Comparison of ENCODE assay signal across 8 cellular contexts in the genomic region with DNA sequence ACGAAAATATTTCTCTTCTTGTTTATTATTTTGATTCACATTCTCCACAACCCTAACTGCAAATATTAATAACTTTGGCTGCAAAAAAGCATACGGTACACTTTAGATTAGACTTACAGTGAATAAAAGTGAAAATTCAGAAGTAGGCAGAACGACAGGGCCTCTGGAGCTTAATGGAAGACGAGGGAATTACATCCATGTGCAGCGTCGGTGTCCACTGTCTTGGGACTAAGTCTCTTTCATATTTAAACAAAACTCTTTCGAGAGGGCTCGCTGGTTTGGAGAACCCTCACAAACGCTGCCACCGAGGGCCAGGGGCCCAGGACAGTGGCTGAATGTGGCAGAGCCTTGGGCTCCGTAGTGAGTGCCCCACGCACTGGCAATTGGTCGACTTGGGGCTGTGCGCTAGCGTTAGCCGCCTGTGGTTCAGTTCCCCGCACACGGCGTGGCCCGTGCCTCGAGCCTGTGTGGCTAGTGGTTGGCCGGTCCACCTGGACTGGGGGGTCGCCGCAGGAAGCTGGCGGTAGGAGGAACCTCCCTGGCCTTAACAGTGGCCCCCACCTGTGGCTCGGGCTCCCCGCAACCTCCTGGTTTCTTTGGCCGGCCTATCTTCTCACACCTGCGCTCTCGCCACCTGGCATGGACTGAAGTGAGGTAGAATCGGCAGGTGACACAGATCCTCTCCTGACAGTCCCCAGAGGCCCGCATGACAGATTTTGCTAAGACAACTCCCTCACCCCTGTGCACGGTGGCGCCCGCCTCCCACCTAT. TPM values are rescaled to one million over a fixed set of nuclear protein-coding genes. Genes with fewer than 3 reads are reported as not detected.
A peak's percentile ranks its signal among the peaks of the same experiment; 100 is the strongest.
DNase-seq lines count a peak whose midpoint lies in the region; ATAC-seq, FAIRE-seq and TF ChIP-seq lines count a peak whose summit lies in the region.

No MANE protein-coding gene starts in this region.

- no peaks in the 10 kb centered on the region for H3K9me2 ChIP-seq in PC-9 (ENCODE audit: insufficient read depth)

- no peaks in the 10 kb centered on the region for H3K9me3 ChIP-seq in left ventricle myocardium inferior (replicated peaks)
- H3K9me3 ChIP-seq in heart left ventricle = no peaks in the 10 kb centered on the region
- no peaks in the 10 kb centered on the region for H3K9me3 ChIP-seq in PC-9 (ENCODE audit: insufficient read depth, low read depth)
- no peaks in the 10 kb centered on the region for H3K9me3 ChIP-seq in keratinocyte (ENCODE audit: control insufficient read depth, low read depth, low read length)
- H3K9me3 ChIP-seq in transverse colon = no peaks in the 10 kb centered on the region

- H3K4me1 ChIP-seq in left ventricle myocardium inferior (peaks cover 79% of the 10 kb centered on the region), heart left ventricle (peaks cover 0 to 69% (median 43%) of the 10 kb centered on the region in 12 donors), PC-9 (replicated peaks; ENCODE audit: insufficient read depth) (no peaks in the 10 kb centered on the region), keratinocyte (ENCODE audit: control insufficient read depth, extremely low read depth, insufficient read depth, low read length) (peaks cover 15% of the 10 kb centered on the region), transverse colon (peaks cover 28 to 68% (median 55%) of the 10 kb centered on the region in 4 donors)

- in situ Hi-C loops in transverse colon (cut with MboI; ENCODE audit: low pct_ligation_motif_present in 1 of 4, low pct_unique_long_range_greater_than_20kb in 1 of 4, low sequenced_read_pairs in 3 of 4) = loop anchor here in 2 of 4 donors (25.0 kb wide), 2 partner anchors 276 to 501 kb away; partner anchors contain the start of gene SLC25A21 (in 1 of the 2)

- H3K4me3 ChIP-seq in left ventricle myocardium inferior (peak overlapping the region; percentile 57), heart left ventricle (peak overlapping the region in 4 of 12 donors; percentile 26 to 38 (median 36)), PC-9 (peak overlapping the region; percentile 85), keratinocyte (ENCODE audit: control insufficient read depth in 2 of 3, extremely low read depth in 1 of 3, insufficient read depth in 2 of 3, low read depth in 1 of 3, low read length in 3 of 3) (peak overlapping the region in 1 of 3 experiments; percentile 63), transverse colon (peak overlapping the region in 3 of 4 donors; percentile 29 to 54 (median 31))

- CTCF ChIA-PET in PC-9 (lab: Charles Lee) = interaction anchor here (0.9 to 1.0 kb wide), 2 partner anchors 13 to 281 kb away, joined by 3 to 6 read pairs; no protein-coding TSS in a partner anchor

- 4 to 9% (median 7%) methylated on average over 35 of the region's 35 CpGs for WGBS in heart left ventricle, 4 donors
- WGBS in transverse colon (ENCODE audit: low coverage in 1 of 2), 2 donors = 11 to 19% methylated on average over 7 to 35 of the region's 35 CpGs

- no peak overlapping the region for H3K9ac ChIP-seq in keratinocyte (ENCODE audit: control insufficient read depth, extremely low read depth, insufficient read depth, low read length)

- dilution Hi-C loops in keratinocyte (cut with MboI; ENCODE audit: extremely low pct_ligation_motif_present, low sequenced_read_pairs) = no loop called here

- H4K20me1 ChIP-seq in PC-9 (ENCODE audit: insufficient read depth) = no peaks in the 10 kb centered on the region
- H4K20me1 ChIP-seq in keratinocyte (ENCODE audit: control insufficient read depth, extremely low read depth, insufficient read depth, low read length) = no peaks in the 10 kb centered on the region

- no peak for TF ChIP-seq EP300 in transverse colon (IDR thresholded peaks at IDR 0.05; ENCODE audit: low read depth)

- H3K36me3 ChIP-seq in left ventricle myocardium inferior (no peaks in the 10 kb centered on the region), heart left ventricle (no peaks in the 10 kb centered on the region), PC-9 (ENCODE audit: low read depth) (no peaks in the 10 kb centered on the region), keratinocyte (ENCODE audit: control insufficient read depth in 2 of 2, extremely low read depth in 1 of 2, insufficient read depth in 2 of 2, low read length in 2 of 2) (peaks cover 0 to 1% of the 10 kb centered on the region in 2 experiments), transverse colon (no peaks in the 10 kb centered on the region)

- intact Hi-C loops in left ventricle myocardium inferior (cut with micrococcal nuclease) = no loop called here
- intact Hi-C loops in heart left ventricle (cut with DNase I) = loop anchor here in 2 of 10 donors (10.0 kb wide), 1 partner anchor 934 kb away; the partner anchor contains the start of genes FOXA1 (in 2 of the 2) and TTC6 (in 2 of the 2)
- intact Hi-C loops in PC-9 (cut with micrococcal nuclease; ENCODE audit: unreplicated experiment) = loop anchor here (2.0 to 5.0 kb wide), 3 partner anchors 106 to 456 kb away; no protein-coding TSS in a partner anchor
- intact Hi-C loops in transverse colon (cut with DNase I; ENCODE audit: low total_unique reads) = no loop called here

- ATAC-seq in heart left ventricle = no peak
- no peak for ATAC-seq in GM18519 (IDR thresholded peaks at IDR 0.05; ENCODE audit: low FRiP score, unreplicated experiment)
- no peak for ATAC-seq in GM19023 (IDR thresholded peaks at IDR 0.05; ENCODE audit: unreplicated experiment)

- no peaks in the 10 kb centered on the region for H3K9me1 ChIP-seq in keratinocyte (ENCODE audit: control insufficient read depth, extremely low read depth, insufficient read depth, low read length)

- POLR2A ChIA-PET in PC-9 (lab: Charles Lee; ENCODE audit: unreplicated experiment) = interaction anchor here (0.5 to 0.9 kb wide), 2 partner anchors 273 to 462 kb away, joined by 3 read pairs; no protein-coding TSS in a partner anchor

- no peak for FAIRE-seq in keratinocyte (lab: Jason Lieb, UNC)

- DNase-seq in left ventricle myocardium inferior = no peak
- no peak for DNase-seq in heart left ventricle
- DNase-seq in PC-9 = no peak
- DNase-seq in keratinocyte (ENCODE audit: low read depth, low spot score) = no peak
- no peak for DNase-seq in transverse colon
- DNase-seq in effector CD8-positive, alpha-beta T cell (lab: John Stamatoyannopoulos, UW) = no peak

- TF ChIP-seq CTCF in left ventricle myocardium inferior (IDR thresholded peaks at IDR 0.05; ENCODE audit: borderline replicate concordance) (no peak), heart left ventricle (IDR thresholded peaks at IDR 0.05) (no peak), PC-9 (conservative IDR thresholded peaks at IDR 0.05) (no peak), keratinocyte (optimal IDR thresholded peaks at IDR 0.05 in 1 of 3, IDR thresholded peaks at IDR 0.05 in 1 of 3, conservative IDR thresholded peaks at IDR 0.05 in 1 of 3; ENCODE audit: extremely low read depth in 1 of 3, insufficient read depth in 2 of 3, low read length in 3 of 3) (no peak), transverse colon (IDR thresholded peaks at IDR 0.05) (no peak)

- TF ChIP-seq POLR2A in heart left ventricle (IDR thresholded peaks at IDR 0.05) (no peak), transverse colon (IDR thresholded peaks at IDR 0.05) (no peak)

- H3K27ac ChIP-seq in left ventricle myocardium inferior (replicated peaks) = no peak overlapping the region
- no peak overlapping the region for H3K27ac ChIP-seq in heart left ventricle
- no peak overlapping the region for H3K27ac ChIP-seq in PC-9
- H3K27ac ChIP-seq in keratinocyte (ENCODE audit: control insufficient read depth, insufficient read depth, low read length) = no peak overlapping the region
- no peak overlapping the region for H3K27ac ChIP-seq in transverse colon

- peak overlapping the region; percentile 95 for H3K4me2 ChIP-seq in PC-9
- H3K4me2 ChIP-seq in keratinocyte (ENCODE audit: control insufficient read depth, extremely low read depth, insufficient read depth, low read depth, low read length) = peak overlapping the region; percentile 76

- no peaks in the 10 kb centered on the region for H3F3A ChIP-seq in PC-9 (ENCODE audit: insufficient read depth, low read depth)

- H3K79me2 ChIP-seq in PC-9 (ENCODE audit: low read depth) (no peaks in the 10 kb centered on the region), keratinocyte (ENCODE audit: control insufficient read depth, insufficient read depth, low read length) (no peaks in the 10 kb centered on the region)

- BruUV-seq in PC-9 (replicated peaks; lab: Mats Ljungman, UMichigan) = no TSS peak

- H3K27me3 ChIP-seq in left ventricle myocardium inferior (ENCODE audit: low read depth) = peaks cover 100% of the 10 kb centered on the region
- peaks cover 86 to 100% (median 99%) of the 10 kb centered on the region in 9 donors for H3K27me3 ChIP-seq in heart left ventricle
- H3K27me3 ChIP-seq in PC-9 (ENCODE audit: insufficient read depth, low read depth) = no peaks in the 10 kb centered on the region
- peaks cover 79% of the 10 kb centered on the region for H3K27me3 ChIP-seq in keratinocyte (ENCODE audit: control insufficient read depth, extremely low read depth, insufficient read depth, low read length)
- H3K27me3 ChIP-seq in transverse colon = peaks cover 100% of the 10 kb centered on the region

- H2AFZ ChIP-seq in PC-9 (peak overlapping the region; percentile 96), keratinocyte (ENCODE audit: control insufficient read depth, low read length) (peak overlapping the region; percentile 61)

RNA-seq across cellular contexts. Expression of gene PAX9, which starts 0.7 kb away (rescaled TPM):
- total RNA-seq in left ventricle myocardium inferior (not detected), heart left ventricle (not detected), PC-9 (2021) (7.6 and 8.5 TPM in 2 replicates), transverse colon (under 1 TPM in 1 of 4 donors, not detected in 3; 0.79 TPM)
- polyA plus RNA-seq in heart left ventricle (not detected), keratinocyte (1.1 to 1.3 TPM (median 1.2 TPM) in 3 replicates)
- 0.60 TPM for polyA plus RNA-seq in keratinocyte (2011; ENCODE audit: low read depth)
- 1.1 and 1.5 TPM in 2 replicates for polyA plus RNA-seq in keratinocyte (2011; cell fraction: cytosol; rRNA removed)
- polyA plus RNA-seq in keratinocyte (2011; cell fraction: nucleus; rRNA removed) = 2.1 and 2.4 TPM in 2 replicates
- 1.1 and 1.2 TPM in 2 replicates for polyA plus RNA-seq in keratinocyte (2012; ENCODE audit: low replicate concordance)
- polyA minus RNA-seq in keratinocyte = 1.5 to 2.3 TPM (median 2.0 TPM) in 3 replicates
- 2.7 TPM for polyA minus RNA-seq in keratinocyte (2011; cell fraction: cytosol; rRNA and poly(A)+ RNA removed)
- 1.7 and 2.2 TPM in 2 replicates for polyA minus RNA-seq in keratinocyte (2011; cell fraction: nucleus; rRNA and poly(A)+ RNA removed)
